9 cellular contexts compared by ENCODE assay signal in the genomic region with DNA sequence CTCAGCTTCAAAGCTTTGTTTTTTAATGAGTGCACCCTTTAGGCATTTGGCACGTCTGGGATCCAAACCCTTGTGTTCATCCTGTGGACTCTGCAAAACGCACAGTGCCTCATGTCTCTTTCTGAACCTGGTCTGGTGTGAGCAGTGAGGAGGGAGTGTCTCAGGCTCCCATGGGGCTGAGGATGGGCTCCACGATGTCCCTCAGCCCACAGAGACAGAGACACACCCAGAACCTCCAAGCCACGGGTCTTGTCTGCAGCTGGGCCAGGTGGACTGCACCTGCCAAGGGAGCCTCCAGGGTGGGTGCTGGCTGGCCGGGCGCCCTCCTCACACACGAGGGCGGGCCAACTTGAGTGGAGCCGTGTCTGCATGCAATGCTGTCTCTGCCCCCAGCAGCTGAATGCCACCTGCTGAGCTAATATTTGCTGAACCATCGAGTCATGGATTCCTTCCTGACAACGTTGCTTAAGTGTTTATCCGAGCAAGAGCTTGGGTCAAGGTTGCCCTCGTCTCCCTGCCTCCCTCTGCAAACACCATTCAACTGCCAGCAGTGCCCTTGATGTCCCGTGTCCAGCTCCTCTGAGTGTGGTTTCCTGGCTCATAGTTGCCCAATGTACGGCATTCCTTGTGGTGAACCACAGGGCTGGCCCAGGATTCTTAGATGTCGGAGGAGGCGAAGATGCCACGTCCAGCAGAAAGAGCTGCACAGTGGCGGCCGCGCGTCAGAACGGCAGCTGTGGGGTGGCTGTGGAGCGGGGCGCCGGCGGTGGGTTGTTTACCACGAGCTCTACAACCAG. TPM values are rescaled to one million over a fixed set of nuclear protein-coding genes. Genes with fewer than 3 reads are reported as not detected.
DNase-seq lines count a peak whose midpoint lies in the region; ATAC-seq and TF ChIP-seq lines count a peak whose summit lies in the region.
"Had no signal": no experiment of that assay in that cellular context is flagged by ENCODE, and none has a peak within 500 bp of the region (broad histone marks: within the 10 kb centered on the region; RNA-seq: fewer than 3 reads in every experiment).

No MANE protein-coding gene starts in this region.

- no peak overlapping the region for H3K4me3 ChIP-seq in adipocyte (ENCODE audit: low read length)
- no peak overlapping the region for H3K4me3 ChIP-seq in lung

- H3K4me3 Mint-ChIP-seq in Calu3 (ENCODE audit: low read depth, unreplicated experiment): no peak overlapping the region
- H3K4me3 Mint-ChIP-seq: activated naive CD8-positive, alpha-beta T cell treated with anti-CD3 and anti-CD28 coated beads, Interleukin-2, amount 50 U/mL, for 24 hours had no signal

- no peak overlapping the region for H3K27ac Mint-ChIP-seq in Calu3 (ENCODE audit: unreplicated experiment)
- H3K27ac Mint-ChIP-seq: activated naive CD8-positive, alpha-beta T cell treated with anti-CD3 and anti-CD28 coated beads, Interleukin-2, amount 50 U/mL, for 24 hours had no signal

- no peak overlapping the region for H3K9ac ChIP-seq in adipocyte (ENCODE audit: low read length)

- peaks cover 8% of the 10 kb centered on the region for H3K4me1 Mint-ChIP-seq in Calu3 (ENCODE audit: low read depth, unreplicated experiment)
- H3K4me1 Mint-ChIP-seq: activated naive CD8-positive, alpha-beta T cell treated with anti-CD3 and anti-CD28 coated beads, Interleukin-2, amount 50 U/mL, for 24 hours had no signal

- TF ChIP-seq CTCF in Calu3 (IDR thresholded peaks at IDR 0.05; ENCODE audit: unreplicated experiment): peak; percentile 7
- TF ChIP-seq CTCF in lung (IDR thresholded peaks at IDR 0.05; ENCODE audit: control extremely low read depth, extremely low read depth): no peak

- H3K27me3 Mint-ChIP-seq in Calu3 (ENCODE audit: unreplicated experiment): peaks cover 50% of the 10 kb centered on the region

- intact Hi-C loops in Calu3 (cut with micrococcal nuclease; ENCODE audit: unreplicated experiment): no loop called here

- H3K27me3 ChIP-seq in adipocyte (replicated peaks; ENCODE audit: control insufficient read depth, insufficient read depth, low read length): peaks cover 10% of the 10 kb centered on the region
- H3K27me3 ChIP-seq in lung (ENCODE audit: control insufficient read depth, insufficient read depth): no peaks in the 10 kb centered on the region

- ATAC-seq in lung (ENCODE audit: insufficient read depth, low FRiP score) (peak; percentile 62), GM21526 (IDR thresholded peaks at IDR 0.05; ENCODE audit: low FRiP score, unreplicated experiment) (no peak), HG03097 (IDR thresholded peaks at IDR 0.05; ENCODE audit: low FRiP score, unreplicated experiment) (no peak), GM19397 (IDR thresholded peaks at IDR 0.05; ENCODE audit: unreplicated experiment) (no peak)
- no peak for ATAC-seq in activated CD4-positive, CD25-positive, alpha-beta regulatory T cell treated with anti-CD3 and anti-CD28 coated beads, Interleukin-2, amount 50 U/mL, for 24 hours
- ATAC-seq: activated naive CD8-positive, alpha-beta T cell treated with anti-CD3 and anti-CD28 coated beads, Interleukin-2, amount 50 U/mL, for 24 hours had no signal

- H3K36me3 Mint-ChIP-seq in Calu3 (ENCODE audit: insufficient read depth, unreplicated experiment): no peaks in the 10 kb centered on the region

- no TSS peak for BruUV-seq in Calu3 (replicated peaks; lab: Mats Ljungman, UMichigan)

- no peaks in the 10 kb centered on the region for H3K9me3 ChIP-seq in adipocyte (ENCODE audit: control insufficient read depth, low read length)
- peaks cover 0 to 1% of the 10 kb centered on the region in 2 donors for H3K9me3 ChIP-seq in lung (ENCODE audit: control insufficient read depth in 2 of 2, insufficient read depth in 1 of 2, low read length in 1 of 2)

- DNase-seq in Calu3 (peak; percentile 81), M059J (ENCODE audit: low read depth) (peak; percentile 99), adipocyte (ENCODE audit: low read depth) (peak; percentile 88), lung (ENCODE audit: low spot score) (peak; percentile 91)
- DNase-seq: activated naive CD8-positive, alpha-beta T cell treated with anti-CD3 and anti-CD28 coated beads, Interleukin-2, amount 50 U/mL, for 24 hours had no signal

- H3K9me3 Mint-ChIP-seq in Calu3 (ENCODE audit: low read depth, unreplicated experiment): no peaks in the 10 kb centered on the region
- H3K9me3 Mint-ChIP-seq: activated naive CD8-positive, alpha-beta T cell treated with anti-CD3 and anti-CD28 coated beads, Interleukin-2, amount 50 U/mL, for 24 hours had no signal

- H3K4me1 ChIP-seq in adipocyte (ENCODE audit: control insufficient read depth, insufficient read depth, low read length): peaks cover 13% of the 10 kb centered on the region
- H3K4me1 ChIP-seq in lung (ENCODE audit: control insufficient read depth in 2 of 2, insufficient read depth in 2 of 2, low read length in 2 of 2): peaks cover 0 to 11% of the 10 kb centered on the region in 2 donors

- 50 to 52% methylated on average over 28 of the region's 28 CpGs for WGBS in lung, 2 donors

- no peaks in the 10 kb centered on the region for H3K36me3 ChIP-seq in adipocyte (ENCODE audit: control insufficient read depth, insufficient read depth, low read length, severe bottlenecking)
- H3K36me3 ChIP-seq in lung (ENCODE audit: control insufficient read depth in 2 of 2, insufficient read depth in 2 of 2, low read length in 2 of 2): no peaks in the 10 kb centered on the region

- H3K27ac ChIP-seq in lung (ENCODE audit: low read depth in 1 of 2, low read length in 1 of 2): peak overlapping the region in 1 of 2 donors; percentile 89

- CTCF ChIA-PET in Calu3 (lab: Charles Lee): interaction anchor here (0.6 to 1.8 kb wide), 6 partner anchors 9 to 90 kb away, joined by 3 to 10 read pairs (median 3); no protein-coding TSS in a partner anchor

RNA-seq across cellular contexts. Expression of a gene that starts 31.4 kb away (rescaled TPM):
- total RNA-seq in Calu3 (2022) (42.3 and 43.8 TPM in 2 replicates), lung (100 to 1,000 TPM; 320 to 565 TPM)
- 41.1 and 41.2 TPM in 2 replicates for total RNA-seq in M059J (2014; rRNA removed; shearing (Covaris generic))
- 100 to 1,000 TPM; 198 to 669 TPM for polyA plus RNA-seq in lung
